ENCODE assay signal across 3 cellular contexts in genomic region chr16:18306066-18306465, GRCh38. TPM values are rescaled to one million over a fixed set of nuclear protein-coding genes. Genes with fewer than 3 reads are reported as not detected.
"Had no signal": no experiment of that assay in that cellular context is flagged by ENCODE, and none has a peak within 500 bp of the region (broad histone marks: within the 10 kb centered on the region; RNA-seq: fewer than 3 reads in every experiment).

No MANE protein-coding gene starts in this region.

RNA-seq across cellular contexts. Expression of gene NPIPA8, which starts 30.5 kb away (rescaled TPM):
- total RNA-seq: GM23248, HT-29 had no signal
- polyA plus RNA-seq: GM23248, IgD-negative memory B cell had no signal
